ENCODE assay signal across 2 cellular contexts in the genomic region with DNA sequence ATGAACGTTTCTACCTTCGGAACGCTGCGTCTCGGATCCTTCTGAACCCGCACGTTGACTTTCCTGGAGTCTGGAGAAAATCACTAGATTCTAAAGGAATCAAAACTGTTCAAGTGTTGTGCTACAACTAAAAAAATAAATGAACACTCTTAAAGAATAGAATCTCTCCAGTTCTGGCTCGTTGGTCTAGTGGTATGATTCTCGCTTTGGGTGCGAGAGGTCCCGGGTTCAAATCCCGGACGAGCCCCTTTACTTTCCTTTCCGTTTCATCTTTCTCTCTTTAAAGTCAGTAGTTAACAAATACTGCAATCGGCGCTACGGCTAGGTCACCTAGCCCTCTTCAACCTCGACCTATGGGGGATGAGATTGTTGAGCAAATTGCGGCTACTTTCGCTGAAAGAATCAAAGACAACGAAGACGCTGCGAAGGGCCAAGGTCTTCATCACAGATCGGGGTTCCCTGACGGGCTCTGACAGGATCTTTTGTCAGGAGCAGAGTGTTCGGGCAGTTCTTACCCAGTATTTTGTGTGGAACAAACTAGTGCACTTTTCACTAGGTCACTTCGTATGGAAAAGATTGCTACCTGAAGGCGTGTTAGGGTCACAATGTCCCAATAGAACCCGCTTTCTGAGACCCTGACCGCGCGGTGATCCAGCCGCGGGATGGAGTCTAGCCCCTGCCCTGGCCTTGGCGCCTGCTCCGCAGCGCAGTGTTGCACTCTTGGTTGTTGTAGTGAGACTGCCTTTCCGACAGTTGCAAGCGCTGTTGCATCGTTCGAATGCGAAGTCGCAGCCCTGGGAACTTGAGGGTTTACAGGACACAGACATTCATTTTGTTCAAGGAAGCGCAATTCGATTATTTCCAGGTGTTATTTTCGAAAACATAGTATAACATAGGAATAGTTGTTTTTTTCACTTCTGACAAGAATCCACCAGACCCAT.
TF ChIP-seq lines count a peak whose summit lies in the region.

No MANE protein-coding gene starts in this region.

TF ChIP-seq in GM23338, 12 proteins besides CTCF, POLR2A, EP300 and RAD21:
- TF ChIP-seq, protein P1, sequence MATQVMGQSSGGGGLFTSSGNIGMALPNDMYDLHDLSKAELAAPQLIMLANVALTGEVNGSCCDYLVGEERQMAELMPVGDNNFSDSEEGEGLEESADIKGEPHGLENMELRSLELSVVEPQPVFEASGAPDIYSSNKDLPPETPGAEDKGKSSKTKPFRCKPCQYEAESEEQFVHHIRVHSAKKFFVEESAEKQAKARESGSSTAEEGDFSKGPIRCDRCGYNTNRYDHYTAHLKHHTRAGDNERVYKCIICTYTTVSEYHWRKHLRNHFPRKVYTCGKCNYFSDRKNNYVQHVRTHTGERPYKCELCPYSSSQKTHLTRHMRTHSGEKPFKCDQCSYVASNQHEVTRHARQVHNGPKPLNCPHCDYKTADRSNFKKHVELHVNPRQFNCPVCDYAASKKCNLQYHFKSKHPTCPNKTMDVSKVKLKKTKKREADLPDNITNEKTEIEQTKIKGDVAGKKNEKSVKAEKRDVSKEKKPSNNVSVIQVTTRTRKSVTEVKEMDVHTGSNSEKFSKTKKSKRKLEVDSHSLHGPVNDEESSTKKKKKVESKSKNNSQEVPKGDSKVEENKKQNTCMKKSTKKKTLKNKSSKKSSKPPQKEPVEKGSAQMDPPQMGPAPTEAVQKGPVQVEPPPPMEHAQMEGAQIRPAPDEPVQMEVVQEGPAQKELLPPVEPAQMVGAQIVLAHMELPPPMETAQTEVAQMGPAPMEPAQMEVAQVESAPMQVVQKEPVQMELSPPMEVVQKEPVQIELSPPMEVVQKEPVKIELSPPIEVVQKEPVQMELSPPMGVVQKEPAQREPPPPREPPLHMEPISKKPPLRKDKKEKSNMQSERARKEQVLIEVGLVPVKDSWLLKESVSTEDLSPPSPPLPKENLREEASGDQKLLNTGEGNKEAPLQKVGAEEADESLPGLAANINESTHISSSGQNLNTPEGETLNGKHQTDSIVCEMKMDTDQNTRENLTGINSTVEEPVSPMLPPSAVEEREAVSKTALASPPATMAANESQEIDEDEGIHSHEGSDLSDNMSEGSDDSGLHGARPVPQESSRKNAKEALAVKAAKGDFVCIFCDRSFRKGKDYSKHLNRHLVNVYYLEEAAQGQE (IDR thresholded peaks at IDR 0.05; ENCODE audit: unreplicated experiment) = no peak
- TF ChIP-seq CREB1 (CRISPR knock-in tag; IDR thresholded peaks at IDR 0.05; ENCODE audit: low read depth) = peak; percentile 46; the same call in 1 of the 2 replicates
TF ChIP-seq in GM23338: peak in this region for 1.

TF ChIP-seq in K562, 482 proteins besides CTCF, POLR2A, EP300 and RAD21 (continues in another document):
- TF ChIP-seq, protein P2, sequence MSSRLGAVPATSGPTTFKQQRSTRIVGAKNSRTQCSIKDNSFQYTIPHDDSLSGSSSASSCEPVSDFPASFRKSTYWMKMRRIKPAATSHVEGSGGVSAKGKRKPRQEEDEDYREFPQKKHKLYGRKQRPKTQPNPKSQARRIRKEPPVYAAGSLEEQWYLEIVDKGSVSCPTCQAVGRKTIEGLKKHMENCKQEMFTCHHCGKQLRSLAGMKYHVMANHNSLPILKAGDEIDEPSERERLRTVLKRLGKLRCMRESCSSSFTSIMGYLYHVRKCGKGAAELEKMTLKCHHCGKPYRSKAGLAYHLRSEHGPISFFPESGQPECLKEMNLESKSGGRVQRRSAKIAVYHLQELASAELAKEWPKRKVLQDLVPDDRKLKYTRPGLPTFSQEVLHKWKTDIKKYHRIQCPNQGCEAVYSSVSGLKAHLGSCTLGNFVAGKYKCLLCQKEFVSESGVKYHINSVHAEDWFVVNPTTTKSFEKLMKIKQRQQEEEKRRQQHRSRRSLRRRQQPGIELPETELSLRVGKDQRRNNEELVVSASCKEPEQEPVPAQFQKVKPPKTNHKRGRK (tag; IDR thresholded peaks at IDR 0.05) = no peak
- no peak for TF ChIP-seq NCOA4 (IDR thresholded peaks at IDR 0.05; ENCODE audit: partially characterized antibody)
- no peak; the same call in 1 of the 2 replicates for TF ChIP-seq ETV1 (tag; conservative IDR thresholded peaks at IDR 0.05; ENCODE audit: low read depth)
- TF ChIP-seq JUND (IDR thresholded peaks at IDR 0.05; ENCODE audit: borderline replicate concordance, low read depth, low read length) = peak; percentile 33; the same call in 1 of the 2 replicates
- peak; percentile 41; the same call in 1 of the 3 replicates for TF ChIP-seq JUND (tag; IDR thresholded peaks at IDR 0.05; ENCODE audit: borderline replicate concordance, low read depth, low read length)
- TF ChIP-seq, protein P3, sequence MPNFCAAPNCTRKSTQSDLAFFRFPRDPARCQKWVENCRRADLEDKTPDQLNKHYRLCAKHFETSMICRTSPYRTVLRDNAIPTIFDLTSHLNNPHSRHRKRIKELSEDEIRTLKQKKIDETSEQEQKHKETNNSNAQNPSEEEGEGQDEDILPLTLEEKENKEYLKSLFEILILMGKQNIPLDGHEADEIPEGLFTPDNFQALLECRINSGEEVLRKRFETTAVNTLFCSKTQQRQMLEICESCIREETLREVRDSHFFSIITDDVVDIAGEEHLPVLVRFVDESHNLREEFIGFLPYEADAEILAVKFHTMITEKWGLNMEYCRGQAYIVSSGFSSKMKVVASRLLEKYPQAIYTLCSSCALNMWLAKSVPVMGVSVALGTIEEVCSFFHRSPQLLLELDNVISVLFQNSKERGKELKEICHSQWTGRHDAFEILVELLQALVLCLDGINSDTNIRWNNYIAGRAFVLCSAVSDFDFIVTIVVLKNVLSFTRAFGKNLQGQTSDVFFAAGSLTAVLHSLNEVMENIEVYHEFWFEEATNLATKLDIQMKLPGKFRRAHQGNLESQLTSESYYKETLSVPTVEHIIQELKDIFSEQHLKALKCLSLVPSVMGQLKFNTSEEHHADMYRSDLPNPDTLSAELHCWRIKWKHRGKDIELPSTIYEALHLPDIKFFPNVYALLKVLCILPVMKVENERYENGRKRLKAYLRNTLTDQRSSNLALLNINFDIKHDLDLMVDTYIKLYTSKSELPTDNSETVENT (CRISPR knock-in tag; IDR thresholded peaks at IDR 0.05) = no peak
- TF ChIP-seq ZNF699 (CRISPR knock-in tag; IDR thresholded peaks at IDR 0.05; ENCODE audit: insufficient replicate concordance) = no peak
- TF ChIP-seq CSDE1 (IDR thresholded peaks at IDR 0.05) = peak in 1 of 2 experiments; percentile 73; a peak in 2 of 4 replicates
- no peak for TF ChIP-seq BRCA1 (IDR thresholded peaks at IDR 0.05)
- no peak for TF ChIP-seq BRCA1 (CRISPR knock-in tag; IDR thresholded peaks at IDR 0.05)
- TF ChIP-seq, protein P4, sequence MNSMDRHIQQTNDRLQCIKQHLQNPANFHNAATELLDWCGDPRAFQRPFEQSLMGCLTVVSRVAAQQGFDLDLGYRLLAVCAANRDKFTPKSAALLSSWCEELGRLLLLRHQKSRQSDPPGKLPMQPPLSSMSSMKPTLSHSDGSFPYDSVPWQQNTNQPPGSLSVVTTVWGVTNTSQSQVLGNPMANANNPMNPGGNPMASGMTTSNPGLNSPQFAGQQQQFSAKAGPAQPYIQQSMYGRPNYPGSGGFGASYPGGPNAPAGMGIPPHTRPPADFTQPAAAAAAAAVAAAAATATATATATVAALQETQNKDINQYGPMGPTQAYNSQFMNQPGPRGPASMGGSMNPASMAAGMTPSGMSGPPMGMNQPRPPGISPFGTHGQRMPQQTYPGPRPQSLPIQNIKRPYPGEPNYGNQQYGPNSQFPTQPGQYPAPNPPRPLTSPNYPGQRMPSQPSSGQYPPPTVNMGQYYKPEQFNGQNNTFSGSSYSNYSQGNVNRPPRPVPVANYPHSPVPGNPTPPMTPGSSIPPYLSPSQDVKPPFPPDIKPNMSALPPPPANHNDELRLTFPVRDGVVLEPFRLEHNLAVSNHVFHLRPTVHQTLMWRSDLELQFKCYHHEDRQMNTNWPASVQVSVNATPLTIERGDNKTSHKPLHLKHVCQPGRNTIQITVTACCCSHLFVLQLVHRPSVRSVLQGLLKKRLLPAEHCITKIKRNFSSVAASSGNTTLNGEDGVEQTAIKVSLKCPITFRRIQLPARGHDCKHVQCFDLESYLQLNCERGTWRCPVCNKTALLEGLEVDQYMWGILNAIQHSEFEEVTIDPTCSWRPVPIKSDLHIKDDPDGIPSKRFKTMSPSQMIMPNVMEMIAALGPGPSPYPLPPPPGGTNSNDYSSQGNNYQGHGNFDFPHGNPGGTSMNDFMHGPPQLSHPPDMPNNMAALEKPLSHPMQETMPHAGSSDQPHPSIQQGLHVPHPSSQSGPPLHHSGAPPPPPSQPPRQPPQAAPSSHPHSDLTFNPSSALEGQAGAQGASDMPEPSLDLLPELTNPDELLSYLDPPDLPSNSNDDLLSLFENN (IDR thresholded peaks at IDR 0.05; ENCODE audit: low read depth in 2 of 2, low read length in 2 of 2) = no peak
- no peak for TF ChIP-seq ZNF134 (CRISPR knock-in tag; conservative IDR thresholded peaks at IDR 0.05)
- TF ChIP-seq NRF1 (conservative IDR thresholded peaks at IDR 0.05 in 1 of 2, IDR thresholded peaks at IDR 0.05 in 1 of 2) = no peak
- TF ChIP-seq POLR3A (IDR thresholded peaks at IDR 0.05; ENCODE audit: borderline replicate concordance, extremely low read depth, insufficient read depth, insufficient read length) = peak; percentile 85
- TF ChIP-seq NR2F6 (CRISPR knock-in tag; IDR thresholded peaks at IDR 0.05) = no peak
- TF ChIP-seq ZNF41 (CRISPR knock-in tag; conservative IDR thresholded peaks at IDR 0.05) = no peak
- no peak for TF ChIP-seq TAL1 (IDR thresholded peaks at IDR 0.05)
- TF ChIP-seq FOXP1 (CRISPR knock-in tag; IDR thresholded peaks at IDR 0.05) = no peak
- TF ChIP-seq, protein P5, sequence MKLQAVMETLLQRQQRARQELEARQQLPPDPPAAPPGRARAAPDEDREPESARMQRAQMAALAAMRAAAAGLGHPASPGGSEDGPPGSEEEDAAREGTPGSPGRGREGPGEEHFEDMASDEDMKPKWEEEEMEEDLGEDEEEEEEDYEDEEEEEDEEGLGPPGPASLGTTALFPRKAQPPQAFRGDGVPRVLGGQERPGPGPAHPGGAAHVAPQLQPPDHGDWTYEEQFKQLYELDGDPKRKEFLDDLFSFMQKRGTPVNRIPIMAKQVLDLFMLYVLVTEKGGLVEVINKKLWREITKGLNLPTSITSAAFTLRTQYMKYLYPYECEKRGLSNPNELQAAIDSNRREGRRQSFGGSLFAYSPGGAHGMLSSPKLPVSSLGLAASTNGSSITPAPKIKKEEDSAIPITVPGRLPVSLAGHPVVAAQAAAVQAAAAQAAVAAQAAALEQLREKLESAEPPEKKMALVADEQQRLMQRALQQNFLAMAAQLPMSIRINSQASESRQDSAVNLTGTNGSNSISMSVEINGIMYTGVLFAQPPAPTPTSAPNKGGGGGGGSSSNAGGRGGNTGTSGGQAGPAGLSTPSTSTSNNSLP (IDR thresholded peaks at IDR 0.05; ENCODE audit: borderline replicate concordance, low read depth, low read length) = no peak
- TF ChIP-seq ZC3H4 (CRISPR knock-in tag; IDR thresholded peaks at IDR 0.05; ENCODE audit: borderline replicate concordance) = no peak
- TF ChIP-seq CTBP1 (IDR thresholded peaks at IDR 0.05; ENCODE audit: borderline replicate concordance) = peak; percentile 59; the same call in 1 of the 2 replicates
- TF ChIP-seq, protein P6, sequence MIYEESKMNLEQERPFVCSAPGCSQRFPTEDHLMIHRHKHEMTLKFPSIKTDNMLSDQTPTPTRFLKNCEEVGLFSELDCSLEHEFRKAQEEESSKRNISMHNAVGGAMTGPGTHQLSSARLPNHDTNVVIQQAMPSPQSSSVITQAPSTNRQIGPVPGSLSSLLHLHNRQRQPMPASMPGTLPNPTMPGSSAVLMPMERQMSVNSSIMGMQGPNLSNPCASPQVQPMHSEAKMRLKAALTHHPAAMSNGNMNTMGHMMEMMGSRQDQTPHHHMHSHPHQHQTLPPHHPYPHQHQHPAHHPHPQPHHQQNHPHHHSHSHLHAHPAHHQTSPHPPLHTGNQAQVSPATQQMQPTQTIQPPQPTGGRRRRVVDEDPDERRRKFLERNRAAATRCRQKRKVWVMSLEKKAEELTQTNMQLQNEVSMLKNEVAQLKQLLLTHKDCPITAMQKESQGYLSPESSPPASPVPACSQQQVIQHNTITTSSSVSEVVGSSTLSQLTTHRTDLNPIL (CRISPR knock-in tag; IDR thresholded peaks at IDR 0.05) = no peak
- TF ChIP-seq RFX1 (IDR thresholded peaks at IDR 0.05) = no peak
- no peak for TF ChIP-seq CCNT2 (IDR thresholded peaks at IDR 0.05; ENCODE audit: borderline replicate concordance, extremely low read depth, insufficient read length, low read depth, low read length)
- no peak for TF ChIP-seq EZH2 (IDR thresholded peaks at IDR 0.05; ENCODE audit: borderline replicate concordance, low read depth, low read length)
- peak; percentile 81 for TF ChIP-seq BRD9 (IDR thresholded peaks at IDR 0.05; ENCODE audit: low read depth, partially characterized antibody)
- no peak for TF ChIP-seq CHD4 (IDR thresholded peaks at IDR 0.05; ENCODE audit: insufficient read depth, insufficient replicate concordance, low read depth, low read length, poor library complexity, severe bottlenecking)
- 0 out of 2 replicates have a peak, but pooled peaks have one; percentile 28 for TF ChIP-seq FOXM1 (IDR thresholded peaks at IDR 0.05; ENCODE audit: low read depth)
- TF ChIP-seq FOXM1 (CRISPR knock-in tag; IDR thresholded peaks at IDR 0.05; ENCODE audit: low read depth) = no peak
- TF ChIP-seq RCOR1 (IDR thresholded peaks at IDR 0.05; ENCODE audit: borderline replicate concordance in 1 of 2, low read depth in 2 of 2, low read length in 2 of 2) = peak; percentile 78 to 86; a peak in 3 of 4 replicates
- TF ChIP-seq RFX7 (CRISPR knock-in tag; IDR thresholded peaks at IDR 0.05) = no peak
- TF ChIP-seq FOXA1 (IDR thresholded peaks at IDR 0.05; ENCODE audit: borderline replicate concordance) = no peak
- TF ChIP-seq ZNF239 (CRISPR knock-in tag; IDR thresholded peaks at IDR 0.05) = no peak
- TF ChIP-seq SMARCA5 (IDR thresholded peaks at IDR 0.05) = no peak
- TF ChIP-seq, protein P7, sequence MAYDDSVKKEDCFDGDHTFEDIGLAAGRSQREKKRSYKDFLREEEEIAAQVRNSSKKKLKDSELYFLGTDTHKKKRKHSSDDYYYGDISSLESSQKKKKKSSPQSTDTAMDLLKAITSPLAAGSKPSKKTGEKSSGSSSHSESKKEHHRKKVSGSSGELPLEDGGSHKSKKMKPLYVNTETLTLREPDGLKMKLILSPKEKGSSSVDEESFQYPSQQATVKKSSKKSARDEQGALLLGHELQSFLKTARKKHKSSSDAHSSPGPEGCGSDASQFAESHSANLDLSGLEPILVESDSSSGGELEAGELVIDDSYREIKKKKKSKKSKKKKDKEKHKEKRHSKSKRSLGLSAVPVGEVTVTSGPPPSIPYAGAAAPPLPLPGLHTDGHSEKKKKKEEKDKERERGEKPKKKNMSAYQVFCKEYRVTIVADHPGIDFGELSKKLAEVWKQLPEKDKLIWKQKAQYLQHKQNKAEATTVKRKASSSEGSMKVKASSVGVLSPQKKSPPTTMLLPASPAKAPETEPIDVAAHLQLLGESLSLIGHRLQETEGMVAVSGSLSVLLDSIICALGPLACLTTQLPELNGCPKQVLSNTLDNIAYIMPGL (CRISPR knock-in tag; IDR thresholded peaks at IDR 0.05) = no peak; the same call in 1 of the 2 replicates
